Comparison of ENCODE assay signal across 26 cellular contexts in the genomic region with DNA sequence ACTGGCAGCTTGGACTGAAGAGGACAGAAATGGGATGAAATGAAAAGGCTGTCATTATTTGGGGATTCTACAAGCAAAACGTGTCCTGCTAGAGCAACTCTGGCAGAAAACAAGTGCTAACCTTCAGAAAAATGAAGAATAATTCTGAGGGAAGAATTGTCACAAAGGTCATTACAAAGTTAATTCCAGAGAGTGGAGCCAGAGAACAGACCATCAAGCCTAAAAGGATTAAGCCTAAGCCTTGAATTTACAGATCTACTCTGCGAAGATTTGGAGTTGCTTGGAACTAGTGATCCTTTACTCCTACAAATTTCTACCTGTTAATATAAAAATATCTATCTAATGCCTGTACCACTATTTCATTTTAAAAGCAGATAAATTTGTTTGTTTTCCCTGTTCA.
DNase-seq lines count a peak whose midpoint lies in the region; FAIRE-seq and TF ChIP-seq lines count a peak whose summit lies in the region.
"Had no signal": no experiment of that assay in that cellular context is flagged by ENCODE, and none has a peak within 500 bp of the region (broad histone marks: within the 10 kb centered on the region; RNA-seq: fewer than 3 reads in every experiment).

No MANE protein-coding gene starts in this region.

- H2AK5ac ChIP-seq in mesendoderm (ENCODE audit: low read length), result no peak overlapping the region

- H3K27me3 ChIP-seq in WERI-Rb-1 (ENCODE audit: insufficient read depth, low read depth, severe bottlenecking) (no peaks in the 10 kb centered on the region), mesendoderm (ENCODE audit: insufficient read depth, low read length, poor library complexity) (no peaks in the 10 kb centered on the region)
- H3K27me3 ChIP-seq: BLaER1 had no signal

- H3K56ac ChIP-seq in mesendoderm (ENCODE audit: low read length), result no peak overlapping the region

- H3K4me3 ChIP-seq in WERI-Rb-1 (ENCODE audit: low read depth, low read length) (no peak overlapping the region), mesendoderm (ENCODE audit: low read length) (no peak overlapping the region)
- H3K4me3 ChIP-seq: BLaER1, GM12878, HAP-1, SK-N-MC had no signal

- no peaks in the 10 kb centered on the region for H3K4me1 ChIP-seq in mesendoderm (ENCODE audit: control insufficient read depth, low read depth, low read length)
- H3K4me1 ChIP-seq: BLaER1, HAP-1 had no signal

- H4K5ac ChIP-seq in mesendoderm (ENCODE audit: low read length), result no peak overlapping the region

- H3K18ac ChIP-seq in mesendoderm (ENCODE audit: low read length), result no peak overlapping the region

- peak; percentile 46 for FAIRE-seq in D721Med (lab: Jason Lieb, UNC)
- FAIRE-seq: GM12878, HTR-8/SVneo had no signal

- H2BK5ac ChIP-seq in mesendoderm (ENCODE audit: low read length), result no peak overlapping the region

- H3K9me3 ChIP-seq in WERI-Rb-1 (ENCODE audit: severe bottlenecking), result no peaks in the 10 kb centered on the region
- H3K9me3 ChIP-seq: BLaER1, HAP-1 had no signal

- peak overlapping the region; percentile 5; the same call in 1 of the 2 replicates for H3K27ac ChIP-seq in WERI-Rb-1
- no peak overlapping the region for H3K27ac ChIP-seq in mesendoderm (ENCODE audit: low read depth, low read length)
- H3K27ac ChIP-seq: BLaER1, RWPE1, SK-N-MC had no signal

- H3K79me1 ChIP-seq in mesendoderm (ENCODE audit: low read length), result no peaks in the 10 kb centered on the region

- WGBS in mesendoderm (ENCODE audit: extremely low coverage, insufficient coverage, low lambda C conversion rate), result no CpG with 5 or more reads among the region's 2 CpGs

- DNase-seq in D721Med (ENCODE audit: insufficient read length, low spot score), result no peak
- peak; percentile 81 for DNase-seq in NCI-H82 (lab: John Stamatoyannopoulos, UW)
- peak; percentile 11 for DNase-seq in WERI-Rb-1
- peak; percentile 7 for DNase-seq in midbrain (lab: John Stamatoyannopoulos, UW)
- DNase-seq in activated effector memory CD4-positive, alpha-beta T cell treated with anti-CD3 and anti-CD28 coated beads, Interleukin-2, amount 50 U/mL, for 16 hours, result no peak
- no peak for DNase-seq in activated CD4-positive, alpha-beta T cell treated with anti-CD3 and anti-CD28 coated beads, Interleukin-2, amount 50 U/mL, for 1 hour
- no peak for DNase-seq in activated CD4-positive, CD25-positive, alpha-beta regulatory T cell (lab: John Stamatoyannopoulos, UW)
- no peak for DNase-seq in mesendoderm
- DNase-seq: CD4-positive, CD25-positive, alpha-beta regulatory T cell; EL; GDM1; GOT3; HFFc6; KG1; MM.1S; NCI-H2029; NCI-H2171; NCI-H226; NCI-H510A treated with DMSO at 0.1 percent for 48 hours; SHP77 treated with DMSO at 0.1 percent for 48 hours had no signal

- no peak overlapping the region for H4K8ac ChIP-seq in mesendoderm (ENCODE audit: low read depth, low read length)

- no peak overlapping the region for H2BK15ac ChIP-seq in mesendoderm (replicated peaks; ENCODE audit: low read depth)

- H2BK120ac ChIP-seq in mesendoderm (ENCODE audit: low read depth, low read length), result no peak overlapping the region

- H3K4me2 ChIP-seq in mesendoderm (ENCODE audit: low read length), result no peak overlapping the region
- H3K4me2 ChIP-seq: BLaER1 had no signal

- no peak overlapping the region for H3K23ac ChIP-seq in mesendoderm (ENCODE audit: low read length)

- H3K4ac ChIP-seq in mesendoderm (ENCODE audit: low read depth, low read length), result no peak overlapping the region

- H3K9ac ChIP-seq in mesendoderm (ENCODE audit: low read length), result no peak overlapping the region
- H3K9ac ChIP-seq: BLaER1 had no signal

- no peaks in the 10 kb centered on the region for H3K36me3 ChIP-seq in WERI-Rb-1
- no peaks in the 10 kb centered on the region for H3K36me3 ChIP-seq in mesendoderm (ENCODE audit: control insufficient read depth, insufficient read depth, low read length)
- H3K36me3 ChIP-seq: BLaER1, HAP-1 had no signal

- peak; percentile 38 for TF ChIP-seq CTCF in D721Med (IDR thresholded peaks at IDR 0.05; ENCODE audit: insufficient read depth, missing control alignments)
- no peak for TF ChIP-seq CTCF in WERI-Rb-1 (IDR thresholded peaks at IDR 0.05; ENCODE audit: low read depth, low read length)

- H3K79me2 ChIP-seq in mesendoderm (ENCODE audit: control insufficient read depth, insufficient read depth, low read length), result no peaks in the 10 kb centered on the region

Comparison
In these comparisons a context has a peak if more than half of its experiments do, and no peak if none do; other contexts are left out.
1. DNase-seq: peak in NCI-H82 (single experiment), WERI-Rb-1 (single experiment) and midbrain (single experiment); none in D721Med (single experiment), activated effector memory CD4-positive, alpha-beta T cell treated with anti-CD3 and anti-CD28 coated beads, Interleukin-2, amount 50 U/mL, for 16 hours (single experiment), activated CD4-positive, alpha-beta T cell treated with anti-CD3 and anti-CD28 coated beads, Interleukin-2, amount 50 U/mL, for 1 hour (single experiment), activated CD4-positive, CD25-positive, alpha-beta regulatory T cell (0 of 4) and mesendoderm (single experiment).